Comparison of ENCODE assay signal across 8 cellular contexts in genomic region chr14:90274808-90275454, GRCh38. TPM values are rescaled to one million over a fixed set of nuclear protein-coding genes. Genes with fewer than 3 reads are reported as not detected.
DNase-seq lines count a peak whose midpoint lies in the region; ATAC-seq and TF ChIP-seq lines count a peak whose summit lies in the region.

No MANE protein-coding gene starts in this region.

- H3K27me3 ChIP-seq in fibroblast of lung (ENCODE audit: control insufficient read depth, insufficient read depth, low read length): no peaks in the 10 kb centered on the region

- TF ChIP-seq POLR2A in GM19099 (IDR thresholded peaks at IDR 0.05; ENCODE audit: extremely low read depth, insufficient read length, low read depth): peak; percentile 10

- no peak overlapping the region for H3K9ac ChIP-seq in fibroblast of lung (ENCODE audit: insufficient read depth, low read length)

- H3K4me1 ChIP-seq in fibroblast of lung (ENCODE audit: control insufficient read depth, extremely low read depth, insufficient read depth, low read length): peaks cover 5% of the 10 kb centered on the region

- H4K20me1 ChIP-seq in fibroblast of lung (ENCODE audit: control insufficient read depth, extremely low read depth, insufficient read depth, low read length): no peaks in the 10 kb centered on the region

- H3K79me2 ChIP-seq in fibroblast of lung (ENCODE audit: control insufficient read depth, insufficient read depth, low read length): no peaks in the 10 kb centered on the region

- peak; percentile 34 to 54 for DNase-seq in activated CD4-positive, alpha-beta T cell treated with anti-CD3 and anti-CD28 coated beads, Interleukin-2, amount 50 U/mL, for 48 hours
- peak; percentile 37 to 90 for DNase-seq in fibroblast of lung (ENCODE audit: low read depth in 2 of 2)
- no peak for DNase-seq in NCI-H1436 treated with DMSO at 0.1 percent for 48 hours (lab: John Stamatoyannopoulos, UW)
- DNase-seq in GDM1 (lab: John Stamatoyannopoulos, UW): no peak
- no peak for DNase-seq in caudate nucleus (lab: John Stamatoyannopoulos, UW)

- H3K4me2 ChIP-seq in fibroblast of lung (ENCODE audit: extremely low read depth, insufficient read depth, low read length): no peak overlapping the region

- no peak overlapping the region for H2AFZ ChIP-seq in fibroblast of lung (ENCODE audit: low read length)

- no peaks in the 10 kb centered on the region for H3K9me3 ChIP-seq in fibroblast of lung (ENCODE audit: control insufficient read depth, insufficient read depth, low read depth, low read length)

- H3K27ac ChIP-seq in fibroblast of lung (ENCODE audit: insufficient read depth, low read length) (no peak overlapping the region), skin epidermis (peak overlapping the region in 17 of 21 experiments; percentile 4 to 78 (median 34)), caudate nucleus (ENCODE audit: low read depth, low read length) (no peak overlapping the region)

- no peak for ATAC-seq in HG02973 (IDR thresholded peaks at IDR 0.05; ENCODE audit: unreplicated experiment)

- no peak for TF ChIP-seq CTCF in fibroblast of lung (conservative IDR thresholded peaks at IDR 0.05 in 1 of 2, IDR thresholded peaks at IDR 0.05 in 1 of 2; ENCODE audit: low read depth in 1 of 2, low read length in 2 of 2)

- H3K4me3 ChIP-seq in fibroblast of lung (replicated peaks in 1 of 4; ENCODE audit: control extremely low read depth in 1 of 4, insufficient read depth in 1 of 4, low read depth in 3 of 4, low read length in 4 of 4): no peak overlapping the region
- no peak overlapping the region for H3K4me3 ChIP-seq in skin epidermis

- H3K36me3 ChIP-seq in fibroblast of lung (ENCODE audit: control insufficient read depth, insufficient read depth, low read length): peaks cover 19% of the 10 kb centered on the region

RNA-seq across cellular contexts. Expression of gene PSMC1, which starts 18.6 kb away (rescaled TPM):
- 75.5 and 112 TPM in 2 replicates for total RNA-seq in fibroblast of lung
- polyA plus RNA-seq in fibroblast of lung: 274 and 300 TPM in 2 replicates
- 213 and 239 TPM in 2 replicates for polyA plus RNA-seq in fibroblast of lung (2012)
- polyA minus RNA-seq in fibroblast of lung (ENCODE audit: low replicate concordance): 4.4 and 21.2 TPM in 2 replicates

RNA-seq across cellular contexts. Expression of gene NRDE2, which starts 56.8 kb away (rescaled TPM):
- total RNA-seq in fibroblast of lung: 9.2 and 9.7 TPM in 2 replicates
- polyA plus RNA-seq in fibroblast of lung: 6.3 and 7.0 TPM in 2 replicates
- 7.6 and 8.7 TPM in 2 replicates for polyA plus RNA-seq in fibroblast of lung (2012)
- 9.4 and 11.1 TPM in 2 replicates for polyA minus RNA-seq in fibroblast of lung (ENCODE audit: low replicate concordance)

Comparison
In these comparisons a context has a peak if more than half of its experiments do, and no peak if none do; other contexts are left out.
1. DNase-seq: peak in activated CD4-positive, alpha-beta T cell treated with anti-CD3 and anti-CD28 coated beads, Interleukin-2, amount 50 U/mL, for 48 hours (2 of 2) and fibroblast of lung (2 of 2); none in NCI-H1436 treated with DMSO at 0.1 percent for 48 hours (single experiment), GDM1 (single experiment) and caudate nucleus (0 of 61).
2. H3K27ac ChIP-seq: peak in skin epidermis (17 of 21); none in fibroblast of lung (single experiment) and caudate nucleus (single experiment).